ENCODE assay signal across 1 cellular context in the genomic region with DNA sequence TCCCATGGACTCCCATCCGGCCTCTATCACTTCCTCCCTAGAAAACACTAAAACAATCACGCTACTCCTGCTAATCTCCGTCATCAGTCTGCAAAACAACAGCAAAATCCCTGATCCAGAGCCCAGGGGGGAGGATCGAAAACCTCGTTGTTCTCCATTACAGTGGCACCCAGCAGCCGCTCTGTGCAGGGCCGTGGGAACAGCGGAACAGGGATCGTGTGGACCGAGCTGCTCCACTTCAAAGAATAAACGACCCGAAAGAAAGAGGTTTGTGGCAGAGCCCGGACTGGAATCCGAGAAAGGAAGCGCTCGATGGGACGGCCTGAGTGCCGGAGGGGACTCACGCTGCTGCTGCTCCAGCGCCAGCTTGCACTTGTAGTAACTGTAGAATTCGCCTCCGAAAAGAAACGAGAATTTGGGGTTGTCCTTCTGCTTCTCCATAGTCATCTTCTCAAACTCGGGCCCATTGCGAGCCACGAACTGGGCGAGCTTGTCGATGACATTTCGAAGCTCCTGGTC.
A peak's percentile ranks its signal among the peaks of the same experiment; 100 is the strongest.
TF ChIP-seq lines count a peak whose summit lies in the region.

No MANE protein-coding gene starts in this region.

TF ChIP-seq in HepG2, 621 proteins besides CTCF, POLR2A, EP300 and RAD21 (continued from another document):
- TF ChIP-seq, protein P1, sequence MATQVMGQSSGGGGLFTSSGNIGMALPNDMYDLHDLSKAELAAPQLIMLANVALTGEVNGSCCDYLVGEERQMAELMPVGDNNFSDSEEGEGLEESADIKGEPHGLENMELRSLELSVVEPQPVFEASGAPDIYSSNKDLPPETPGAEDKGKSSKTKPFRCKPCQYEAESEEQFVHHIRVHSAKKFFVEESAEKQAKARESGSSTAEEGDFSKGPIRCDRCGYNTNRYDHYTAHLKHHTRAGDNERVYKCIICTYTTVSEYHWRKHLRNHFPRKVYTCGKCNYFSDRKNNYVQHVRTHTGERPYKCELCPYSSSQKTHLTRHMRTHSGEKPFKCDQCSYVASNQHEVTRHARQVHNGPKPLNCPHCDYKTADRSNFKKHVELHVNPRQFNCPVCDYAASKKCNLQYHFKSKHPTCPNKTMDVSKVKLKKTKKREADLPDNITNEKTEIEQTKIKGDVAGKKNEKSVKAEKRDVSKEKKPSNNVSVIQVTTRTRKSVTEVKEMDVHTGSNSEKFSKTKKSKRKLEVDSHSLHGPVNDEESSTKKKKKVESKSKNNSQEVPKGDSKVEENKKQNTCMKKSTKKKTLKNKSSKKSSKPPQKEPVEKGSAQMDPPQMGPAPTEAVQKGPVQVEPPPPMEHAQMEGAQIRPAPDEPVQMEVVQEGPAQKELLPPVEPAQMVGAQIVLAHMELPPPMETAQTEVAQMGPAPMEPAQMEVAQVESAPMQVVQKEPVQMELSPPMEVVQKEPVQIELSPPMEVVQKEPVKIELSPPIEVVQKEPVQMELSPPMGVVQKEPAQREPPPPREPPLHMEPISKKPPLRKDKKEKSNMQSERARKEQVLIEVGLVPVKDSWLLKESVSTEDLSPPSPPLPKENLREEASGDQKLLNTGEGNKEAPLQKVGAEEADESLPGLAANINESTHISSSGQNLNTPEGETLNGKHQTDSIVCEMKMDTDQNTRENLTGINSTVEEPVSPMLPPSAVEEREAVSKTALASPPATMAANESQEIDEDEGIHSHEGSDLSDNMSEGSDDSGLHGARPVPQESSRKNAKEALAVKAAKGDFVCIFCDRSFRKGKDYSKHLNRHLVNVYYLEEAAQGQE (IDR thresholded peaks at IDR 0.05; ENCODE audit: borderline replicate concordance in 1 of 2, low read depth in 1 of 2, low read length in 2 of 2), result no peak
- no peak; the same call in 1 of the 2 replicates for TF ChIP-seq HOXA5 (CRISPR knock-in tag; IDR thresholded peaks at IDR 0.05)
- TF ChIP-seq ZNF33B (CRISPR knock-in tag; IDR thresholded peaks at IDR 0.05), result 0 out of 2 replicates have a peak, but pooled peaks have one; percentile 5
- TF ChIP-seq, protein P2, sequence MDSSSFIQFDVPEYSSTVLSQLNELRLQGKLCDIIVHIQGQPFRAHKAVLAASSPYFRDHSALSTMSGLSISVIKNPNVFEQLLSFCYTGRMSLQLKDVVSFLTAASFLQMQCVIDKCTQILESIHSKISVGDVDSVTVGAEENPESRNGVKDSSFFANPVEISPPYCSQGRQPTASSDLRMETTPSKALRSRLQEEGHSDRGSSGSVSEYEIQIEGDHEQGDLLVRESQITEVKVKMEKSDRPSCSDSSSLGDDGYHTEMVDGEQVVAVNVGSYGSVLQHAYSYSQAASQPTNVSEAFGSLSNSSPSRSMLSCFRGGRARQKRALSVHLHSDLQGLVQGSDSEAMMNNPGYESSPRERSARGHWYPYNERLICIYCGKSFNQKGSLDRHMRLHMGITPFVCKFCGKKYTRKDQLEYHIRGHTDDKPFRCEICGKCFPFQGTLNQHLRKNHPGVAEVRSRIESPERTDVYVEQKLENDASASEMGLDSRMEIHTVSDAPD (CRISPR knock-in tag; IDR thresholded peaks at IDR 0.05), result no peak
- no peak for TF ChIP-seq NPAS2 (CRISPR knock-in tag; IDR thresholded peaks at IDR 0.05; ENCODE audit: borderline replicate concordance)
- TF ChIP-seq DZIP1 (CRISPR knock-in tag; IDR thresholded peaks at IDR 0.05), result no peak
- TF ChIP-seq, protein P3, sequence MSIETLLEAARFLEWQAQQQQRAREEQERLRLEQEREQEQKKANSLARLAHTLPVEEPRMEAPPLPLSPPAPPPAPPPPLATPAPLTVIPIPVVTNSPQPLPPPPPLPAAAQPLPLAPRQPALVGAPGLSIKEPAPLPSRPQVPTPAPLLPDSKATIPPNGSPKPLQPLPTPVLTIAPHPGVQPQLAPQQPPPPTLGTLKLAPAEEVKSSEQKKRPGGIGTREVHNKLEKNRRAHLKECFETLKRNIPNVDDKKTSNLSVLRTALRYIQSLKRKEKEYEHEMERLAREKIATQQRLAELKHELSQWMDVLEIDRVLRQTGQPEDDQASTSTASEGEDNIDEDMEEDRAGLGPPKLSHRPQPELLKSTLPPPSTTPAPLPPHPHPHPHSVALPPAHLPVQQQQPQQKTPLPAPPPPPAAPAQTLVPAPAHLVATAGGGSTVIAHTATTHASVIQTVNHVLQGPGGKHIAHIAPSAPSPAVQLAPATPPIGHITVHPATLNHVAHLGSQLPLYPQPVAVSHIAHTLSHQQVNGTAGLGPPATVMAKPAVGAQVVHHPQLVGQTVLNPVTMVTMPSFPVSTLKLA (IDR thresholded peaks at IDR 0.05), result no peak
- TF ChIP-seq, protein P4, sequence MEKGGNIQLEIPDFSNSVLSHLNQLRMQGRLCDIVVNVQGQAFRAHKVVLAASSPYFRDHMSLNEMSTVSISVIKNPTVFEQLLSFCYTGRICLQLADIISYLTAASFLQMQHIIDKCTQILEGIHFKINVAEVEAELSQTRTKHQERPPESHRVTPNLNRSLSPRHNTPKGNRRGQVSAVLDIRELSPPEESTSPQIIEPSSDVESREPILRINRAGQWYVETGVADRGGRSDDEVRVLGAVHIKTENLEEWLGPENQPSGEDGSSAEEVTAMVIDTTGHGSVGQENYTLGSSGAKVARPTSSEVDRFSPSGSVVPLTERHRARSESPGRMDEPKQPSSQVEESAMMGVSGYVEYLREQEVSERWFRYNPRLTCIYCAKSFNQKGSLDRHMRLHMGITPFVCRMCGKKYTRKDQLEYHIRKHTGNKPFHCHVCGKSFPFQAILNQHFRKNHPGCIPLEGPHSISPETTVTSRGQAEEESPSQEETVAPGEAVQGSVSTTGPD (CRISPR knock-in tag; IDR thresholded peaks at IDR 0.05), result no peak
- TF ChIP-seq, protein P5, sequence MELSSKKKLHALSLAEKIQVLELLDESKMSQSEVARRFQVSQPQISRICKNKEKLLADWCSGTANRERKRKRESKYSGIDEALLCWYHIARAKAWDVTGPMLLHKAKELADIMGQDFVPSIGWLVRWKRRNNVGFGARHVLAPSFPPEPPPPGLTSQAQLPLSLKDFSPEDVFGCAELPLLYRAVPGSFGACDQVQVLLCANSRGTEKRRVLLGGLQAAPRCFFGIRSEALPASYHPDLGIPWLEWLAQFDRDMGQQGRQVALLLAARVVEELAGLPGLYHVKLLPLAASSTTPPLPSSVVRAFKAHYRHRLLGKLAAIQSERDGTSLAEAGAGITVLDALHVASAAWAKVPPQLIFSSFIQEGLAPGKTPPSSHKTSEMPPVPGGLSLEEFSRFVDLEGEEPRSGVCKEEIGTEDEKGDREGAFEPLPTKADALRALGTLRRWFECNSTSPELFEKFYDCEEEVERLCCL (CRISPR knock-in tag; IDR thresholded peaks at IDR 0.05; ENCODE audit: borderline replicate concordance), result no peak
